ENCODE assay signal across 11 cellular contexts in genomic region chr4:145881585-145881984, GRCh38. TPM values are rescaled to one million over a fixed set of nuclear protein-coding genes. Genes with fewer than 3 reads are reported as not detected.
DNase-seq lines count a peak whose midpoint lies in the region; ATAC-seq, FAIRE-seq and TF ChIP-seq lines count a peak whose summit lies in the region.
"Had no signal": no experiment of that assay in that cellular context is flagged by ENCODE, and none has a peak within 500 bp of the region (broad histone marks: within the 10 kb centered on the region; RNA-seq: fewer than 3 reads in every experiment).

No MANE protein-coding gene starts in this region.

- no peaks in the 10 kb centered on the region for H3K36me3 ChIP-seq in MM.1S (replicated peaks; ENCODE audit: insufficient read depth, low read length)
- H3K36me3 ChIP-seq in mucosa of descending colon (ENCODE audit: low read depth), result no peaks in the 10 kb centered on the region
- H3K36me3 ChIP-seq in small intestine (ENCODE audit: control insufficient read depth in 2 of 2, insufficient read depth in 2 of 2, low read length in 2 of 2), result peaks cover 2 to 6% of the 10 kb centered on the region in 2 donors
- peaks cover 12% of the 10 kb centered on the region for H3K36me3 ChIP-seq in CD8-positive, alpha-beta T cell (ENCODE audit: insufficient read depth, low read length)
- peaks cover 11% of the 10 kb centered on the region; the same call in 1 of the 2 replicates for H3K36me3 ChIP-seq in HAP-1 (replicated peaks)

- peaks cover 82% of the 10 kb centered on the region for H3K36me3 Mint-ChIP-seq in CD8-positive, alpha-beta T cell

- no peaks in the 10 kb centered on the region for H3K27me3 Mint-ChIP-seq in CD8-positive, alpha-beta T cell (ENCODE audit: low read depth)
- H3K27me3 Mint-ChIP-seq: CD8-positive, alpha-beta memory T cell had no signal

- no peak for FAIRE-seq in small intestine (lab: Jason Lieb, UNC)

- H3K27ac ChIP-seq in MM.1S (ENCODE audit: low read length) (peak overlapping the region; percentile 44; the same call in 1 of the 2 replicates), small intestine (ENCODE audit: low read depth in 1 of 2, low read length in 1 of 2) (peak overlapping the region in 1 of 2 donors; percentile 53)
- H3K27ac ChIP-seq in CD8-positive, alpha-beta T cell (ENCODE audit: low read depth, low read length), result no peak overlapping the region
- H3K27ac ChIP-seq: testis had no signal

- intact Hi-C loops in mucosa of descending colon (cut with DNase I, micrococcal nuclease), result no loop called here
- intact Hi-C loops in CD8-positive, alpha-beta T cell (cut with DNase I, micrococcal nuclease), result loop anchor here in 1 of 2 experiments (5.0 kb wide), 1 partner anchor 56 kb away; the partner anchor contains the start of gene ZNF827

- DNase-seq in MM.1S (no peak), mucosa of descending colon (no peak), small intestine (no peak), HAP-1 (ENCODE audit: low spot score in 2 of 2) (no peak), left lobe of liver (ENCODE audit: low spot score) (no peak)
- DNase-seq in CD8-positive, alpha-beta T cell, result no peak
- DNase-seq: CD8-positive, alpha-beta memory T cell; foreskin melanocyte; testis had no signal

- H3F3A ChIP-seq in MM.1S (ENCODE audit: insufficient read depth, low read length), result no peaks in the 10 kb centered on the region

- H3K4me1 ChIP-seq in MM.1S (ENCODE audit: low read length) (peaks cover 7% of the 10 kb centered on the region), mucosa of descending colon (ENCODE audit: low read depth) (peaks cover 5% of the 10 kb centered on the region), small intestine (ENCODE audit: control insufficient read depth in 2 of 2, insufficient read depth in 1 of 2, low read depth in 1 of 2, low read length in 1 of 2) (peaks cover 0 to 6% of the 10 kb centered on the region in 2 donors), HAP-1 (peaks cover 3% of the 10 kb centered on the region; the same call in 1 of the 2 replicates)
- H3K4me1 ChIP-seq in CD8-positive, alpha-beta T cell (ENCODE audit: insufficient read depth, low read length), result no peaks in the 10 kb centered on the region
- H3K4me1 ChIP-seq: testis had no signal

- H3K27me3 ChIP-seq in MM.1S (replicated peaks; ENCODE audit: insufficient read depth, low read length), result no peaks in the 10 kb centered on the region
- no peaks in the 10 kb centered on the region for H3K27me3 ChIP-seq in small intestine (ENCODE audit: control insufficient read depth in 2 of 2, insufficient read depth in 2 of 2, low read length in 2 of 2)
- no peaks in the 10 kb centered on the region for H3K27me3 ChIP-seq in CD8-positive, alpha-beta T cell (ENCODE audit: insufficient read depth, low read length)
- H3K27me3 ChIP-seq in HAP-1 (ENCODE audit: low read depth), result no peaks in the 10 kb centered on the region
- H3K27me3 ChIP-seq: testis had no signal

- no peak overlapping the region for H3K4me3 Mint-ChIP-seq in CD8-positive, alpha-beta T cell
- H3K4me3 Mint-ChIP-seq: CD8-positive, alpha-beta memory T cell had no signal

- H3K4me3 ChIP-seq in MM.1S (ENCODE audit: low read length) (no peak overlapping the region), mucosa of descending colon (no peak overlapping the region), small intestine (ENCODE audit: low read depth in 1 of 2, low read length in 2 of 2) (no peak overlapping the region), HAP-1 (no peak overlapping the region)
- H3K4me3 ChIP-seq in CD8-positive, alpha-beta T cell (ENCODE audit: low read depth, low read length), result no peak overlapping the region
- H3K4me3 ChIP-seq: testis had no signal

- H2AFZ ChIP-seq in MM.1S (ENCODE audit: low read length), result no peak overlapping the region

- no peaks in the 10 kb centered on the region for H3K9me2 ChIP-seq in MM.1S (replicated peaks; ENCODE audit: insufficient read depth, low read length)

- in situ Hi-C loops in HAP-1 (cut with MboI; ENCODE audit: low sequenced_read_pairs), result no loop called here

- peak overlapping the region; percentile 15 for H3K4me2 ChIP-seq in MM.1S (ENCODE audit: low read depth, low read length)

- ATAC-seq in GM18873 (IDR thresholded peaks at IDR 0.05; ENCODE audit: low FRiP score, unreplicated experiment) (peak; percentile 74), HG02678 (IDR thresholded peaks at IDR 0.05; ENCODE audit: unreplicated experiment) (peak; percentile 70), mucosa of descending colon (peak; percentile 6), left lobe of liver (no peak)
- no peak for ATAC-seq in CD8-positive, alpha-beta T cell

- H3K9me3 ChIP-seq in MM.1S (replicated peaks; ENCODE audit: insufficient read depth, low read length), result no peaks in the 10 kb centered on the region
- no peaks in the 10 kb centered on the region for H3K9me3 ChIP-seq in mucosa of descending colon
- no peaks in the 10 kb centered on the region for H3K9me3 ChIP-seq in small intestine (ENCODE audit: control insufficient read depth, low read depth)
- H3K9me3 ChIP-seq in CD8-positive, alpha-beta T cell (ENCODE audit: low read length), result no peaks in the 10 kb centered on the region
- no peaks in the 10 kb centered on the region for H3K9me3 ChIP-seq in HAP-1
- H3K9me3 ChIP-seq: testis had no signal

- no peaks in the 10 kb centered on the region for H4K20me1 ChIP-seq in MM.1S (ENCODE audit: insufficient read depth, low read length)

- no peak overlapping the region for H3K27ac Mint-ChIP-seq in CD8-positive, alpha-beta T cell

- TF ChIP-seq CTCF in MM.1S (IDR thresholded peaks at IDR 0.05; ENCODE audit: low read length), result no peak
- TF ChIP-seq CTCF in mucosa of descending colon (IDR thresholded peaks at IDR 0.05), result no peak
- no peak for TF ChIP-seq CTCF in CD8-positive, alpha-beta T cell (IDR thresholded peaks at IDR 0.05)

- whole genome bisulfite sequencing in small intestine, 3 donors, result 60 to 65% (median 62%) methylated on average over 4 of the region's 4 CpGs

- CTCF ChIA-PET in CD8-positive, alpha-beta T cell (lab: Charles Lee), result interaction anchor here (0.8 kb wide), 1 partner anchor 39 kb away, joined by 3 read pairs; no protein-coding TSS in a partner anchor

- H3K9ac ChIP-seq in MM.1S (ENCODE audit: low read length), result no peak overlapping the region

- peaks cover 37% of the 10 kb centered on the region for H3K4me1 Mint-ChIP-seq in CD8-positive, alpha-beta T cell (ENCODE audit: low read depth)

- POLR2A ChIA-PET in CD8-positive, alpha-beta T cell (lab: Charles Lee), result no interaction called here

- H3K9me3 Mint-ChIP-seq in CD8-positive, alpha-beta T cell, result no peaks in the 10 kb centered on the region
- H3K9me3 Mint-ChIP-seq: CD8-positive, alpha-beta memory T cell had no signal

- no peaks in the 10 kb centered on the region; the same call in 1 of the 2 replicates for H3K79me2 ChIP-seq in MM.1S (ENCODE audit: low read length)

RNA-seq across cellular contexts. Expression of gene ZNF827, which starts 57.0 kb away (rescaled TPM):
- total RNA-seq in mucosa of descending colon, result 10 to 100 TPM; 21.9 to 37.4 (median 29.7) TPM
- polyA plus RNA-seq in small intestine, result 1 to 10 TPM; 3.5 to 7.8 (median 7.1) TPM
- total RNA-seq in CD8-positive, alpha-beta T cell, result 10 to 100 TPM; 35.4 to 36.6 TPM
- 0.81 TPM for total RNA-seq in left lobe of liver

Comparison
In these comparisons a context has a peak if more than half of its experiments do, and no peak if none do; other contexts are left out.
1. ATAC-seq: peak in GM18873 (single experiment), HG02678 (single experiment) and mucosa of descending colon (single experiment); none in CD8-positive, alpha-beta T cell (single experiment) and left lobe of liver (single experiment).
2. RNA of gene ZNF827, which starts 57.0 kb away (total RNA-seq): 35.4 to 36.6 TPM in CD8-positive, alpha-beta T cell and 21.9 to 37.4 TPM in mucosa of descending colon; 0.81 TPM in left lobe of liver (single experiment); every median in the first group is over 10 times any median in the second.